In genomic region chr7:71221549-71221948, GRCh38 we compare ENCODE assay signal across 1 cellular context.
TF ChIP-seq lines count a peak whose summit lies in the region.

No MANE protein-coding gene starts in this region.

TF ChIP-seq in GM23338, 12 proteins besides CTCF, POLR2A, EP300 and RAD21:
- TF ChIP-seq ZNF462 (CRISPR knock-in tag; IDR thresholded peaks at IDR 0.05) (no peak), POLR2AphosphoS5 (IDR thresholded peaks at IDR 0.05; ENCODE audit: low read depth) (no peak)
